8 cellular contexts compared by ENCODE assay signal in the genomic region with DNA sequence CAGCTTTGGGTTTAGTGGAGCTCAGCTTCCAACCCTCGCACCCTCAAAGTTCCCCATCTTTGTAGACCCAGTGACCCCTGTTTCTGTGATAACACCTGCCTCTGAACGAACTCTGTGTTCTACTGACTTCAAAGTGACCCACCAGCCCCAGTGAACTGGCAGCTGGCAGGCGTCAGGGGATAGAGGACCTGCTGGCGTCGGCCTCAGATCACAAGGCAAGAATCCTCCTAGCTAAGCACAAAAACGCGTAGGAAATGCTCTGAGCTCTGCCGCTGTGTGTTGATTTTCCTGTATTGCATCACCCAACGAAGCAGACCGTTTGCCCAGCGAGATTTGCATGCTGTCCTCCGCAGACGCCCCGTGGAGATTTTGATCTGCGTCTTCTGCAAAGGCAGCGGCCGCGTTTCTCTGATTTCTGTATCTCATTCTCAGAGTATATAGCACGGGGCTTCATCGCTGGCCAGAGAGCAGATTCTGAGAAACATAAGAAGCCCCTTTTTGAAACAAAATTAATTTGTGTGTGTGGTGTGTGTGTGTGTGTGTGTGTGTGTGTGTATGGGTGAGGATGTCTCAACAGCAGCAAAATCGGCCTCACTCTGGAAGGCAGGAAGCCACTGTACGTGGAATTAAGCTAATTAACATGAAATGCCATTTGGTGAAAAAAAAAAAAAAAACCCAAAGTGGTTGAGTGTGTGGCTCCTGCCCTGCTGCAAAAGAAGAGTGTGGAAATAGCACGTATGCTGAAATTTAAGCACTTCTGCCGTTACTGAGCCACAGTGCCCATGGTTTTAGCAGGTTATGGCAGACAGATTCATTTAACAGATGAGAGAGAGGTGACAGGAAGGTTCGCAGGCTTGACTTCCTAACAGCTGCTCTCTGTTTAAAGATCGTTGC. TPM values are rescaled to one million over a fixed set of nuclear protein-coding genes. Genes with fewer than 3 reads are reported as not detected.
DNase-seq lines count a peak whose midpoint lies in the region; ATAC-seq, FAIRE-seq and TF ChIP-seq lines count a peak whose summit lies in the region.

No MANE protein-coding gene starts in this region.

- TF ChIP-seq RAD21 in HepG2 (CRISPR knock-in tag; IDR thresholded peaks at IDR 0.05): no peak

- H3K27me3 Mint-ChIP-seq in T-helper 17 cell: no peaks in the 10 kb centered on the region

- peaks cover 30% of the 10 kb centered on the region for H3K4me1 ChIP-seq in HepG2 (ENCODE audit: insufficient read depth, low read length)

- 6% methylated on average over 17 of the region's 26 CpGs for WGBS in HepG2 (ENCODE audit: low lambda C conversion rate)

- H2AFZ ChIP-seq in HepG2 (ENCODE audit: low read length): no peak overlapping the region

- in situ Hi-C loops in HepG2 (cut with HindIII; ENCODE audit: extremely low pct_ligation_motif_present, low pct_unique_long_range_greater_than_20kb): no loop called here

- peak overlapping the region; percentile 60 for H3K27ac ChIP-seq in HepG2 (ENCODE audit: extremely low read length, insufficient read depth, low read length)

- CTCF ChIA-PET in HepG2 (lab: Yijun Ruan, JAX; ENCODE audit: low intra/inter-chr PET ratio, low total read pairs): no interaction called here

- peak overlapping the region; percentile 89 for H3K4me3 Mint-ChIP-seq in T-helper 17 cell

- POLR2A ChIA-PET in HepG2 (lab: Yijun Ruan, JAX): no interaction called here

- no peaks in the 10 kb centered on the region for H4K20me1 ChIP-seq in HepG2 (ENCODE audit: insufficient read depth, low read length)

- ATAC-seq in GM18858 (IDR thresholded peaks at IDR 0.05; ENCODE audit: unreplicated experiment) (peak; percentile 35), HG03060 (IDR thresholded peaks at IDR 0.05; ENCODE audit: low read depth, unreplicated experiment) (peak; percentile 32), T-helper 17 cell (peak; percentile 89), HepG2 (peak; percentile 97)

- no peak for FAIRE-seq in bronchial epithelial cell (lab: Jason Lieb, UNC)
- peak; percentile 95 for FAIRE-seq in HepG2 (lab: Jason Lieb, UNC)

- intact Hi-C loops in HepG2 (cut with micrococcal nuclease; ENCODE audit: unreplicated experiment): loop anchor here (1.0 kb wide), 1 partner anchor 55 kb away; a partner anchor contains a TSS

- DNase-seq in T-helper 17 cell (peak; percentile 27 to 59 (median 56)), bronchial epithelial cell (ENCODE audit: low read depth) (peak; percentile 34), HepG2 (ENCODE audit: low spot score) (peak; percentile 95), GOT3 (lab: John Stamatoyannopoulos, UW) (no peak), NCI-H2227 (lab: John Stamatoyannopoulos, UW; ENCODE audit: unreplicated experiment) (no peak)
- DNase-seq in stimulated activated CD4-positive, alpha-beta T cell treated with anti-CD3 and anti-CD28 coated beads, Interleukin-4, amount 100 ng/mL, for 48 hours (ENCODE audit: low read depth in 2 of 2): peak; percentile 54 to 64

- TF ChIP-seq POLR2A in HepG2 (IDR thresholded peaks at IDR 0.05; ENCODE audit: insufficient read depth in 1 of 2, low read depth in 2 of 2, low read length in 2 of 2): peak in 1 of 2 experiments; percentile 44; a peak in 1 of 4 replicates

- H3K27me3 ChIP-seq in bronchial epithelial cell (ENCODE audit: control insufficient read depth, insufficient read depth, low read length): no peaks in the 10 kb centered on the region
- no peaks in the 10 kb centered on the region for H3K27me3 ChIP-seq in HepG2 (ENCODE audit: control insufficient read depth in 1 of 2, insufficient read depth in 2 of 2, low read length in 2 of 2)

- H3K9ac ChIP-seq in HepG2 (ENCODE audit: insufficient read depth, low read depth, low read length): peak overlapping the region; percentile 66

- no peaks in the 10 kb centered on the region for H3K79me2 ChIP-seq in HepG2 (ENCODE audit: insufficient read depth, low read length)

- H3K4me1 Mint-ChIP-seq in T-helper 17 cell: peaks cover 34% of the 10 kb centered on the region

- peak overlapping the region; percentile 93 for H3K4me2 ChIP-seq in HepG2 (ENCODE audit: low read depth, low read length)

- peak overlapping the region; percentile 99 for H3K27ac Mint-ChIP-seq in T-helper 17 cell

- H3K36me3 ChIP-seq in bronchial epithelial cell (ENCODE audit: control insufficient read depth, insufficient read depth, low read length) (no peaks in the 10 kb centered on the region), HepG2 (replicated peaks in 1 of 2; ENCODE audit: control insufficient read depth in 1 of 2, insufficient read depth in 2 of 2, low read length in 2 of 2) (no peaks in the 10 kb centered on the region)

- TF ChIP-seq EP300 in HepG2 (IDR thresholded peaks at IDR 0.05; ENCODE audit: low read depth in 2 of 2, low read length in 2 of 2) (peak; percentile 43 to 83; a peak in 3 of 4 replicates), HepG2 (CRISPR knock-in tag; IDR thresholded peaks at IDR 0.05; ENCODE audit: borderline replicate concordance) (peak; percentile 88)

- H3K4me3 ChIP-seq in bronchial epithelial cell (ENCODE audit: low read depth, low read length) (peak overlapping the region; percentile 10), HepG2 (replicated peaks in 1 of 3; ENCODE audit: insufficient read depth in 1 of 3, low read depth in 2 of 3, low read length in 3 of 3) (peak overlapping the region; percentile 46 to 56 (median 48))

- TSS peak; percentile 100 for BruUV-seq in HepG2 (replicated peaks; lab: Mats Ljungman, UMichigan)

- TF ChIP-seq CTCF in bronchial epithelial cell (IDR thresholded peaks at IDR 0.05; ENCODE audit: insufficient read depth, low read length, severe bottlenecking): no peak
- TF ChIP-seq CTCF in HepG2 (CRISPR knock-in tag; IDR thresholded peaks at IDR 0.05): peak; percentile 34

- H3K9me3 ChIP-seq in T-helper 17 cell (ENCODE audit: control insufficient read depth, low read length, poor library complexity, severe bottlenecking): no peaks in the 10 kb centered on the region
- H3K9me3 ChIP-seq in HepG2 (ENCODE audit: low read length): no peaks in the 10 kb centered on the region

- H3K36me3 Mint-ChIP-seq in T-helper 17 cell (ENCODE audit: low read depth): peaks cover 7% of the 10 kb centered on the region

TF ChIP-seq in HepG2, 621 proteins besides CTCF, POLR2A, EP300 and RAD21 (continues in another document):
- TF ChIP-seq ZFP36 (IDR thresholded peaks at IDR 0.05; ENCODE audit: borderline replicate concordance, low read depth, low read length, partially characterized antibody) (no peak), ZNF619 (CRISPR knock-in tag; IDR thresholded peaks at IDR 0.05) (no peak)

RNA-seq across cellular contexts. Expression of a gene that starts 29.2 kb away (rescaled TPM):
- total RNA-seq in T-helper 17 cell (10 to 100 TPM; 33.8 to 34.6 TPM), bronchial epithelial cell (4.7 and 7.7 TPM in 2 replicates), HepG2 (2016; rRNA removed; fragmentation: Illumina TruSeq; extraction: Trizol) (5.6 and 6.3 TPM in 2 replicates)
- total RNA-seq in HepG2 (2016; cell fraction: cytosol; rRNA removed; fragmentation: Illumina TruSeq; extraction: Trizol; ENCODE audit: low read depth): 1.3 and 1.9 TPM in 2 replicates
- total RNA-seq in HepG2 (2016; cell fraction: insoluble cytoplasmic fraction; rRNA removed; fragmentation: Illumina TruSeq; extraction: Trizol): 5.5 and 6.1 TPM in 2 replicates
- 2.5 and 2.6 TPM in 2 replicates for total RNA-seq in HepG2 (2016; cell fraction: membrane; rRNA removed; fragmentation: Illumina TruSeq; extraction: Trizol)
- total RNA-seq in HepG2 (2016; cell fraction: nucleus; rRNA removed; fragmentation: Illumina TruSeq; extraction: Trizol): 4.9 and 6.4 TPM in 2 replicates
- polyA plus RNA-seq in HepG2 (2011; rRNA removed): 16.3 and 16.4 TPM in 2 replicates
- 10.6 and 17.6 TPM in 2 replicates for polyA plus RNA-seq in HepG2 (2011; cell fraction: cytosol; rRNA removed)
- polyA plus RNA-seq in HepG2 (2011; cell fraction: nucleus; rRNA removed): 20.1 and 27.5 TPM in 2 replicates
- 11.5 and 12.3 TPM in 2 replicates for polyA plus RNA-seq in HepG2 (2012)
- 1.6 and 2.0 TPM in 2 replicates for polyA plus RNA-seq in HepG2 (2016; cell fraction: cytosol; fragmentation: Illumina TruSeq; extraction: Trizol; ENCODE audit: low read depth)
- 10.7 and 11.3 TPM in 2 replicates for polyA plus RNA-seq in HepG2 (2016; cell fraction: insoluble cytoplasmic fraction; fragmentation: Illumina TruSeq; extraction: Trizol; ENCODE audit: low read depth)
- 2.3 and 2.4 TPM in 2 replicates for polyA plus RNA-seq in HepG2 (2016; cell fraction: membrane; fragmentation: Illumina TruSeq; extraction: Trizol; ENCODE audit: low read depth)
- 11.5 and 12.7 TPM in 2 replicates for polyA plus RNA-seq in HepG2 (2016; cell fraction: nucleus; fragmentation: Illumina TruSeq; extraction: Trizol; ENCODE audit: insufficient read depth, low read depth)
- 9.3 and 19.0 TPM in 2 replicates for polyA minus RNA-seq in HepG2 (2011; rRNA and poly(A)+ RNA removed; ENCODE audit: low replicate concordance)
- 10.4 and 11.7 TPM in 2 replicates for polyA minus RNA-seq in HepG2 (2011; cell fraction: cytosol; rRNA and poly(A)+ RNA removed)
- polyA minus RNA-seq in HepG2 (2011; cell fraction: nucleus; rRNA and poly(A)+ RNA removed): 8.6 and 12.7 TPM in 2 replicates

RNA-seq across cellular contexts. Expression of a gene that starts 55.1 kb away (rescaled TPM):
- total RNA-seq in T-helper 17 cell (100 to 1,000 TPM; 131 to 141 TPM), bronchial epithelial cell (not detected in 2 replicates), HepG2 (2016; rRNA removed; fragmentation: Illumina TruSeq; extraction: Trizol) (0.66 and 1.0 TPM in 2 replicates)
- total RNA-seq in HepG2 (2016; cell fraction: cytosol; rRNA removed; fragmentation: Illumina TruSeq; extraction: Trizol; ENCODE audit: low read depth): 0.09 and 0.10 TPM in 2 replicates
- total RNA-seq in HepG2 (2016; cell fraction: insoluble cytoplasmic fraction; rRNA removed; fragmentation: Illumina TruSeq; extraction: Trizol): 0.68 and 1.1 TPM in 2 replicates
- total RNA-seq in HepG2 (2016; cell fraction: membrane; rRNA removed; fragmentation: Illumina TruSeq; extraction: Trizol): 0.31 and 0.34 TPM in 2 replicates
- 1.0 and 1.6 TPM in 2 replicates for total RNA-seq in HepG2 (2016; cell fraction: nucleus; rRNA removed; fragmentation: Illumina TruSeq; extraction: Trizol)
- polyA plus RNA-seq in HepG2 (2011; rRNA removed): 1.3 and 3.1 TPM in 2 replicates
- polyA plus RNA-seq in HepG2 (2011; cell fraction: cytosol; rRNA removed): 2.0 and 2.3 TPM in 2 replicates
- 1.5 and 1.8 TPM in 2 replicates for polyA plus RNA-seq in HepG2 (2011; cell fraction: nucleus; rRNA removed)
- polyA plus RNA-seq in HepG2 (2012): 2.1 and 2.4 TPM in 2 replicates
- 0.08 and 0.09 TPM in 2 replicates for polyA plus RNA-seq in HepG2 (2016; cell fraction: cytosol; fragmentation: Illumina TruSeq; extraction: Trizol; ENCODE audit: low read depth)
- 0.65 and 0.91 TPM in 2 replicates for polyA plus RNA-seq in HepG2 (2016; cell fraction: insoluble cytoplasmic fraction; fragmentation: Illumina TruSeq; extraction: Trizol; ENCODE audit: low read depth)
- 0.16 and 0.28 TPM in 2 replicates for polyA plus RNA-seq in HepG2 (2016; cell fraction: membrane; fragmentation: Illumina TruSeq; extraction: Trizol; ENCODE audit: low read depth)
- polyA plus RNA-seq in HepG2 (2016; cell fraction: nucleus; fragmentation: Illumina TruSeq; extraction: Trizol; ENCODE audit: insufficient read depth, low read depth): 2.0 and 2.3 TPM in 2 replicates
- 0.09 and 7.8 TPM in 2 replicates for polyA minus RNA-seq in HepG2 (2011; rRNA and poly(A)+ RNA removed; ENCODE audit: low replicate concordance)
- 2.4 and 2.6 TPM in 2 replicates for polyA minus RNA-seq in HepG2 (2011; cell fraction: cytosol; rRNA and poly(A)+ RNA removed)
- polyA minus RNA-seq in HepG2 (2011; cell fraction: nucleus; rRNA and poly(A)+ RNA removed): 1.4 and 2.2 TPM in 2 replicates

Comparison
In these comparisons a context has a peak if more than half of its experiments do, and no peak if none do; other contexts are left out.
1. ATAC-seq: peak in every context shown above with its lines; median percentile 97 in HepG2; 89 in T-helper 17 cell; 35 in GM18858; 32 in HG03060.
2. DNase-seq: peak in T-helper 17 cell (3 of 3), bronchial epithelial cell (single experiment), HepG2 (single experiment) and stimulated activated CD4-positive, alpha-beta T cell treated with anti-CD3 and anti-CD28 coated beads, Interleukin-4, amount 100 ng/mL, for 48 hours (2 of 2); none in GOT3 (single experiment) and NCI-H2227 (single experiment).
3. RNA of a gene that starts 55.1 kb away (total RNA-seq): 131 to 141 TPM in T-helper 17 cell; 0.09 to 1.6 TPM in HepG2 and not detected in bronchial epithelial cell; every median in the first group is over 10 times any median in the second.